26 cellular contexts compared by ENCODE assay signal in genomic region chr1:29303201-29304024, GRCh38.
"Had no signal": no experiment of that assay in that cellular context is flagged by ENCODE, and none has a peak within 500 bp of the region (broad histone marks: within the 10 kb centered on the region; RNA-seq: fewer than 3 reads in every experiment).

No MANE protein-coding gene starts in this region.

- FAIRE-seq: endothelial cell of umbilical vein, keratinocyte had no signal

- H3K4me3 Mint-ChIP-seq: activated CD8-positive, alpha-beta T cell treated with anti-CD3 and anti-CD28 coated beads for 36 hours; activated naive CD8-positive, alpha-beta T cell treated with anti-CD3 and anti-CD28 coated beads, Interleukin-2, amount 10 ng/mL, durations not matched to agents 7 days and 5 days; activated T-cell treated with anti-CD3 and anti-CD28 coated beads, Interleukin-2, amount 50 U/mL, for 24 hours; stimulated activated naive CD8-positive, alpha-beta T cell treated with anti-CD3 and anti-CD28 coated beads, Interleukin-15, amount 100 ng/mL, for 72 hours; T-helper 2 cell treated with Interferon-gamma antibody and Interleukin-4, amounts not matched to agents 5 μg/mL and 100 μg/mL, for 36 hours had no signal

- H3K36me3 Mint-ChIP-seq: activated naive CD8-positive, alpha-beta T cell treated with anti-CD3 and anti-CD28 coated beads, Interleukin-2, amount 10 ng/mL, durations not matched to agents 7 days and 5 days had no signal

- H3K9me3 Mint-ChIP-seq: activated CD8-positive, alpha-beta T cell treated with anti-CD3 and anti-CD28 coated beads for 36 hours; activated naive CD8-positive, alpha-beta T cell treated with anti-CD3 and anti-CD28 coated beads, Interleukin-2, amount 10 ng/mL, durations not matched to agents 7 days and 5 days; activated T-cell treated with anti-CD3 and anti-CD28 coated beads, Interleukin-2, amount 50 U/mL, for 24 hours; activated T-helper 2 cell treated with anti-CD3 and anti-CD28 coated beads, Interferon-gamma antibody, Interleukin-2, Interleukin-4, amounts not matched to agents 10 μg/mL and 5 μg/mL and 100 μg/mL, durations not matched to agents 14 hours and 24 hours and 36 hours; stimulated activated naive CD8-positive, alpha-beta T cell treated with anti-CD3 and anti-CD28 coated beads, Interleukin-15, amount 100 ng/mL, for 72 hours; T-helper 2 cell treated with Interferon-gamma antibody and Interleukin-4, amounts not matched to agents 5 μg/mL and 100 μg/mL, for 36 hours had no signal

- H3K27me3 ChIP-seq: cardiac muscle cell, esophagus muscularis mucosa, suprapubic skin, transverse colon had no signal

- H3K27me3 Mint-ChIP-seq: stimulated activated naive CD8-positive, alpha-beta T cell treated with anti-CD3 and anti-CD28 coated beads, Interleukin-15, amount 100 ng/mL, for 72 hours had no signal

- H3K9me3 ChIP-seq: esophagus muscularis mucosa, left ventricle myocardium inferior, psoas muscle, suprapubic skin, transverse colon had no signal

- H3K4me3 ChIP-seq: cardiac muscle cell, esophagus muscularis mucosa, left ventricle myocardium inferior, psoas muscle, skin epidermis, suprapubic skin, transverse colon had no signal

- H3K27ac Mint-ChIP-seq: activated CD8-positive, alpha-beta T cell treated with anti-CD3 and anti-CD28 coated beads for 36 hours; activated naive CD8-positive, alpha-beta T cell treated with anti-CD3 and anti-CD28 coated beads, Interleukin-2, amount 10 ng/mL, durations not matched to agents 7 days and 5 days; activated T-cell treated with anti-CD3 and anti-CD28 coated beads, Interleukin-2, amount 50 U/mL, for 24 hours; activated T-helper 2 cell treated with anti-CD3 and anti-CD28 coated beads, Interferon-gamma antibody, Interleukin-2, Interleukin-4, amounts not matched to agents 10 μg/mL and 5 μg/mL and 100 μg/mL, durations not matched to agents 14 hours and 24 hours and 36 hours; T-helper 2 cell treated with Interferon-gamma antibody and Interleukin-4, amounts not matched to agents 5 μg/mL and 100 μg/mL, for 36 hours had no signal

- H3K4me1 ChIP-seq: esophagus muscularis mucosa, left ventricle myocardium inferior, psoas muscle, suprapubic skin, transverse colon had no signal

- H3K4me1 Mint-ChIP-seq: activated naive CD8-positive, alpha-beta T cell treated with anti-CD3 and anti-CD28 coated beads, Interleukin-2, amount 10 ng/mL, durations not matched to agents 7 days and 5 days; stimulated activated naive CD8-positive, alpha-beta T cell treated with anti-CD3 and anti-CD28 coated beads, Interleukin-15, amount 100 ng/mL, for 72 hours had no signal

- H3K27ac ChIP-seq: cardiac muscle cell, esophagus muscularis mucosa, left ventricle myocardium inferior, psoas muscle, skin epidermis, suprapubic skin, transverse colon had no signal

- DNase-seq: activated CD4-positive, alpha-beta T cell treated with anti-CD3 and anti-CD28 coated beads for 48 hours; activated CD4-positive, CD25-positive, alpha-beta regulatory T cell; activated CD8-positive, alpha-beta T cell treated with anti-CD3 and anti-CD28 coated beads for 36 hours; activated naive CD4-positive, alpha-beta T cell treated with Interleukin-2 at 50 U/mL for 16 hours; activated naive CD8-positive, alpha-beta T cell treated with anti-CD3 and anti-CD28 coated beads, Interleukin-2, amount 10 ng/mL, durations not matched to agents 7 days and 5 days; activated T-cell treated with anti-CD3 and anti-CD28 coated beads, Interleukin-2, amount 50 U/mL, for 24 hours; amygdala; dermis blood vessel endothelial cell; effector memory CD4-positive, alpha-beta T cell; hippocampal formation; left ventricle myocardium inferior; mammary epithelial cell; psoas muscle; stimulated activated CD4-positive, alpha-beta T cell treated with anti-CD3 and anti-CD28 coated beads, Interleukin-15, amount 100 ng/mL, for 24 hours; stimulated activated CD4-positive, alpha-beta T cell treated with anti-CD3 and anti-CD28 coated beads, Interleukin-2, amount 100 ng/mL, for 48 hours; stimulated activated naive CD8-positive, alpha-beta T cell treated with anti-CD3 and anti-CD28 coated beads, Interleukin-15, amount 100 ng/mL, for 72 hours; transverse colon had no signal

- ATAC-seq: activated CD8-positive, alpha-beta T cell treated with anti-CD3 and anti-CD28 coated beads for 36 hours; psoas muscle; right cardiac atrium; stimulated activated naive CD8-positive, alpha-beta T cell treated with anti-CD3 and anti-CD28 coated beads, Interleukin-15, amount 100 ng/mL, for 72 hours had no signal

- H3K36me3 ChIP-seq: cardiac muscle cell, transverse colon had no signal
